In genomic region chr21:26081175-26081760, GRCh38 we compare ENCODE assay signal across 2 cellular contexts.
TF ChIP-seq lines count a peak whose summit lies in the region.

No MANE protein-coding gene starts in this region.

TF ChIP-seq in WTC11, 78 proteins besides CTCF, POLR2A, EP300 and RAD21:
- TF ChIP-seq NFE2L1 (CRISPR knock-in tag; IDR thresholded peaks at IDR 0.05) = 0 out of 2 replicates have a peak, but pooled peaks have one; percentile 22
- peak; percentile 81; the same call in 1 of the 2 replicates for TF ChIP-seq TEAD1 (CRISPR knock-in tag; IDR thresholded peaks at IDR 0.05)
- TF ChIP-seq ZMAT4 (CRISPR knock-in tag; IDR thresholded peaks at IDR 0.05) = peak; percentile 42; the same call in 1 of the 2 replicates
- peak; percentile 86 for TF ChIP-seq IRF1 (CRISPR knock-in tag; IDR thresholded peaks at IDR 0.05)
TF ChIP-seq in WTC11: peak in this region for 4; not testable (repeated sequence) for 74.

TF ChIP-seq in H1, 55 proteins besides CTCF, POLR2A, EP300 and RAD21:
- TF ChIP-seq YY1 (IDR thresholded peaks at IDR 0.05; ENCODE audit: low read depth, low read length) = 0 out of 2 replicates have a peak, but pooled peaks have one; percentile 36
